Comparison of ENCODE assay signal across 19 cellular contexts in genomic region chr12:28958553-28959195, GRCh38.
DNase-seq lines count a peak whose midpoint lies in the region; ATAC-seq and TF ChIP-seq lines count a peak whose summit lies in the region.
"Had no signal": no experiment of that assay in that cellular context is flagged by ENCODE, and none has a peak within 500 bp of the region (broad histone marks: within the 10 kb centered on the region; RNA-seq: fewer than 3 reads in every experiment).

No MANE protein-coding gene starts in this region.

- no peaks in the 10 kb centered on the region for H3K9me3 Mint-ChIP-seq in GM23338

- ATAC-seq in SK-N-SH treated with all-trans-retinoic acid at 6 μM for 48 hours (peak; percentile 80), omental fat pad (ENCODE audit: low FRiP score) (peak; percentile 63), GM23338 (no peak)
- ATAC-seq: activated naive CD8-positive, alpha-beta T cell treated with anti-CD3 and anti-CD28 coated beads, Interleukin-2, amount 50 U/mL, for 24 hours; naive thymus-derived CD8-positive, alpha-beta T cell had no signal

- H3K27me3 ChIP-seq in GM23338 (ENCODE audit: insufficient read depth), result no peaks in the 10 kb centered on the region
- H3K27me3 ChIP-seq: SJSA1 had no signal

- H3K27ac Mint-ChIP-seq in GM23338, result no peak overlapping the region
- H3K27ac Mint-ChIP-seq: activated naive CD8-positive, alpha-beta T cell treated with anti-CD3 and anti-CD28 coated beads, Interleukin-2, amount 50 U/mL, for 24 hours; naive thymus-derived CD8-positive, alpha-beta T cell had no signal

- peaks cover 25% of the 10 kb centered on the region for H3K4me1 ChIP-seq in GM23338 (ENCODE audit: insufficient read depth)
- H3K4me1 ChIP-seq: SJSA1 had no signal

- no peaks in the 10 kb centered on the region for H3K36me3 ChIP-seq in GM23338 (ENCODE audit: insufficient read depth)
- H3K36me3 ChIP-seq: lower lobe of right lung, SJSA1 had no signal

- H3K79me2 ChIP-seq in GM23338 (replicated peaks; ENCODE audit: insufficient read depth), result no peaks in the 10 kb centered on the region

- H3K4me3 Mint-ChIP-seq in GM23338, result no peak overlapping the region
- H3K4me3 Mint-ChIP-seq: activated naive CD8-positive, alpha-beta T cell treated with anti-CD3 and anti-CD28 coated beads, Interleukin-2, amount 50 U/mL, for 24 hours; naive thymus-derived CD8-positive, alpha-beta T cell had no signal

- peaks cover 25% of the 10 kb centered on the region for H3K4me1 Mint-ChIP-seq in GM23338
- H3K4me1 Mint-ChIP-seq: activated naive CD8-positive, alpha-beta T cell treated with anti-CD3 and anti-CD28 coated beads, Interleukin-2, amount 50 U/mL, for 24 hours; naive thymus-derived CD8-positive, alpha-beta T cell had no signal

- H3K36me3 Mint-ChIP-seq in GM23338 (ENCODE audit: low read depth), result no peaks in the 10 kb centered on the region
- H3K36me3 Mint-ChIP-seq: naive thymus-derived CD8-positive, alpha-beta T cell had no signal

- H3K27me3 Mint-ChIP-seq in GM23338 (ENCODE audit: insufficient read depth, low read depth, poor library complexity), result peaks cover 3% of the 10 kb centered on the region

- H4K20me1 ChIP-seq in GM23338 (replicated peaks; ENCODE audit: insufficient read depth), result no peaks in the 10 kb centered on the region

- no peaks in the 10 kb centered on the region for H3F3A ChIP-seq in GM23338 (replicated peaks; ENCODE audit: low read depth)

- DNase-seq in COLO829 (ENCODE audit: low spot score) (peak; percentile 17), epithelial cell of esophagus (ENCODE audit: low read depth) (peak; percentile 53), omental fat pad (ENCODE audit: low spot score) (no peak), SHP77 (lab: John Stamatoyannopoulos, UW) (no peak), GM23338 (ENCODE audit: low spot score) (no peak), GM10266 (ENCODE audit: extremely low spot score) (no peak)
- DNase-seq in NK-92 treated with Interleukin-12 subunit alpha and Interleukin-12 subunit beta, amount 100 ng/mL, for 24 hours (lab: John Stamatoyannopoulos, UW), result no peak
- DNase-seq: activated CD4-positive, alpha-beta T cell treated with anti-CD3 and anti-CD28 coated beads, Interleukin-2, amount 50 U/mL, for 48 hours; activated naive CD8-positive, alpha-beta T cell treated with anti-CD3 and anti-CD28 coated beads, Interleukin-2, amount 50 U/mL, for 24 hours; AML-193; GF-D8; lower lobe of right lung; naive thymus-derived CD8-positive, alpha-beta T cell; NCI-H1436; NCI-H226; retina had no signal

- H3K4me2 ChIP-seq in GM23338, result no peak overlapping the region

- TF ChIP-seq CTCF in epithelial cell of esophagus (IDR thresholded peaks at IDR 0.05; ENCODE audit: insufficient read depth, low read depth, low read length, missing control alignments) (no peak), omental fat pad (IDR thresholded peaks at IDR 0.05) (no peak), GM23338 (conservative IDR thresholded peaks at IDR 0.05; ENCODE audit: low read depth in 2 of 2) (no peak), GM10266 (IDR thresholded peaks at IDR 0.05; ENCODE audit: control insufficient read depth, insufficient read depth, low read depth, missing control alignments) (no peak)

- no peaks in the 10 kb centered on the region for H3K9me2 ChIP-seq in GM23338 (ENCODE audit: insufficient read depth)

- no peak overlapping the region for H3K27ac ChIP-seq in GM23338 (ENCODE audit: low read depth)
- H3K27ac ChIP-seq: coronary artery, lower lobe of right lung, SJSA1 had no signal

- no peak overlapping the region for H2AFZ ChIP-seq in GM23338

- H3K4me3 ChIP-seq in epithelial cell of esophagus (ENCODE audit: low read length) (no peak overlapping the region), GM23338 (no peak overlapping the region)
- H3K4me3 ChIP-seq: coronary artery, lower lobe of right lung, SJSA1 had no signal

TF ChIP-seq in SK-N-SH treated with all-trans-retinoic acid at 6 μM for 48 hours, 23 proteins besides CTCF, POLR2A, EP300 and RAD21 (continues in another document):
- TF ChIP-seq PATZ1 (CRISPR knock-in tag; IDR thresholded peaks at IDR 0.05; ENCODE audit: borderline replicate concordance) (no peak), ZC3H10 (CRISPR knock-in tag; IDR thresholded peaks at IDR 0.05) (peak; percentile 25; the same call in 1 of the 2 replicates), BACH2 (CRISPR knock-in tag; IDR thresholded peaks at IDR 0.05; ENCODE audit: borderline replicate concordance) (no peak), ZFP3 (CRISPR knock-in tag; IDR thresholded peaks at IDR 0.05) (0 out of 2 replicates have a peak, but pooled peaks have one; percentile 19), RARB (CRISPR knock-in tag; IDR thresholded peaks at IDR 0.05) (no peak), ISL1 (CRISPR knock-in tag; IDR thresholded peaks at IDR 0.05) (peak; percentile 87)

TF ChIP-seq in GM23338, 12 proteins besides CTCF, POLR2A, EP300 and RAD21:
- no peak for TF ChIP-seq STAT1 (IDR thresholded peaks at IDR 0.05; ENCODE audit: unreplicated experiment)
- TF ChIP-seq, protein P1, sequence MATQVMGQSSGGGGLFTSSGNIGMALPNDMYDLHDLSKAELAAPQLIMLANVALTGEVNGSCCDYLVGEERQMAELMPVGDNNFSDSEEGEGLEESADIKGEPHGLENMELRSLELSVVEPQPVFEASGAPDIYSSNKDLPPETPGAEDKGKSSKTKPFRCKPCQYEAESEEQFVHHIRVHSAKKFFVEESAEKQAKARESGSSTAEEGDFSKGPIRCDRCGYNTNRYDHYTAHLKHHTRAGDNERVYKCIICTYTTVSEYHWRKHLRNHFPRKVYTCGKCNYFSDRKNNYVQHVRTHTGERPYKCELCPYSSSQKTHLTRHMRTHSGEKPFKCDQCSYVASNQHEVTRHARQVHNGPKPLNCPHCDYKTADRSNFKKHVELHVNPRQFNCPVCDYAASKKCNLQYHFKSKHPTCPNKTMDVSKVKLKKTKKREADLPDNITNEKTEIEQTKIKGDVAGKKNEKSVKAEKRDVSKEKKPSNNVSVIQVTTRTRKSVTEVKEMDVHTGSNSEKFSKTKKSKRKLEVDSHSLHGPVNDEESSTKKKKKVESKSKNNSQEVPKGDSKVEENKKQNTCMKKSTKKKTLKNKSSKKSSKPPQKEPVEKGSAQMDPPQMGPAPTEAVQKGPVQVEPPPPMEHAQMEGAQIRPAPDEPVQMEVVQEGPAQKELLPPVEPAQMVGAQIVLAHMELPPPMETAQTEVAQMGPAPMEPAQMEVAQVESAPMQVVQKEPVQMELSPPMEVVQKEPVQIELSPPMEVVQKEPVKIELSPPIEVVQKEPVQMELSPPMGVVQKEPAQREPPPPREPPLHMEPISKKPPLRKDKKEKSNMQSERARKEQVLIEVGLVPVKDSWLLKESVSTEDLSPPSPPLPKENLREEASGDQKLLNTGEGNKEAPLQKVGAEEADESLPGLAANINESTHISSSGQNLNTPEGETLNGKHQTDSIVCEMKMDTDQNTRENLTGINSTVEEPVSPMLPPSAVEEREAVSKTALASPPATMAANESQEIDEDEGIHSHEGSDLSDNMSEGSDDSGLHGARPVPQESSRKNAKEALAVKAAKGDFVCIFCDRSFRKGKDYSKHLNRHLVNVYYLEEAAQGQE (IDR thresholded peaks at IDR 0.05; ENCODE audit: unreplicated experiment), result no peak
- TF ChIP-seq ZNF331 (CRISPR knock-in tag; IDR thresholded peaks at IDR 0.05; ENCODE audit: low read depth), result no peak
- TF ChIP-seq POLR2AphosphoS5 (IDR thresholded peaks at IDR 0.05; ENCODE audit: low read depth), result no peak
- no peak for TF ChIP-seq JUNB (IDR thresholded peaks at IDR 0.05; ENCODE audit: unreplicated experiment)

Comparison
In these comparisons a context has a peak if more than half of its experiments do, and no peak if none do; other contexts are left out.
1. DNase-seq: peak in COLO829 (single experiment) and epithelial cell of esophagus (single experiment); none in omental fat pad (single experiment), NK-92 treated with Interleukin-12 subunit alpha and Interleukin-12 subunit beta, amount 100 ng/mL, for 24 hours (single experiment), SHP77 (0 of 2), GM23338 (single experiment) and GM10266 (single experiment).